ENCODE assay signal across 1 cellular context in the genomic region with DNA sequence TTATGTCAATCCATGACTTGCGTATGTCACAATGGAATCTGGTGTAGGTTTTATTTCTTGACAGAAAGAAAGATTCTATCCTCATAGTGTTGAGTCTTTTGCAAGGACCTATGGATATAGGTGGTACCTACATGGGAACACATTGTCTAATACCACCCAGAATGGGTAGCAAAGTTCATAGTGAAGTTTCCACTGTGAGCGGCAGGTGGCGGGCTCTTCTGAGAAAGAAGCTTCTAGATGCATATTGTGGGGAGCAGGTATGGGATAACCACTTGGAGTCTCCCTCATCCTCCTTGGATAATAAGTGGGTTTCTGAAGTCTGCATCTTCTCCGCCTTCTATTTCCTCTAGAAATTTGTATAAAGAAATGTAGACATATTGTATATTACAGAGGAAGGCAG.
TF ChIP-seq lines count a peak whose summit lies in the region.

No MANE protein-coding gene starts in this region.

TF ChIP-seq in GM23338, 12 proteins besides CTCF, POLR2A, EP300 and RAD21 (continued from another document):
- TF ChIP-seq REST (IDR thresholded peaks at IDR 0.05; ENCODE audit: unreplicated experiment) (no peak), EZH2phosphoT487 (IDR thresholded peaks at IDR 0.05; ENCODE audit: unreplicated experiment) (no peak), JUNB (IDR thresholded peaks at IDR 0.05; ENCODE audit: unreplicated experiment) (no peak), POLR2AphosphoS5 (IDR thresholded peaks at IDR 0.05; ENCODE audit: low read depth) (no peak), ZNF331 (CRISPR knock-in tag; IDR thresholded peaks at IDR 0.05; ENCODE audit: low read depth) (no peak)
- TF ChIP-seq, protein P1, sequence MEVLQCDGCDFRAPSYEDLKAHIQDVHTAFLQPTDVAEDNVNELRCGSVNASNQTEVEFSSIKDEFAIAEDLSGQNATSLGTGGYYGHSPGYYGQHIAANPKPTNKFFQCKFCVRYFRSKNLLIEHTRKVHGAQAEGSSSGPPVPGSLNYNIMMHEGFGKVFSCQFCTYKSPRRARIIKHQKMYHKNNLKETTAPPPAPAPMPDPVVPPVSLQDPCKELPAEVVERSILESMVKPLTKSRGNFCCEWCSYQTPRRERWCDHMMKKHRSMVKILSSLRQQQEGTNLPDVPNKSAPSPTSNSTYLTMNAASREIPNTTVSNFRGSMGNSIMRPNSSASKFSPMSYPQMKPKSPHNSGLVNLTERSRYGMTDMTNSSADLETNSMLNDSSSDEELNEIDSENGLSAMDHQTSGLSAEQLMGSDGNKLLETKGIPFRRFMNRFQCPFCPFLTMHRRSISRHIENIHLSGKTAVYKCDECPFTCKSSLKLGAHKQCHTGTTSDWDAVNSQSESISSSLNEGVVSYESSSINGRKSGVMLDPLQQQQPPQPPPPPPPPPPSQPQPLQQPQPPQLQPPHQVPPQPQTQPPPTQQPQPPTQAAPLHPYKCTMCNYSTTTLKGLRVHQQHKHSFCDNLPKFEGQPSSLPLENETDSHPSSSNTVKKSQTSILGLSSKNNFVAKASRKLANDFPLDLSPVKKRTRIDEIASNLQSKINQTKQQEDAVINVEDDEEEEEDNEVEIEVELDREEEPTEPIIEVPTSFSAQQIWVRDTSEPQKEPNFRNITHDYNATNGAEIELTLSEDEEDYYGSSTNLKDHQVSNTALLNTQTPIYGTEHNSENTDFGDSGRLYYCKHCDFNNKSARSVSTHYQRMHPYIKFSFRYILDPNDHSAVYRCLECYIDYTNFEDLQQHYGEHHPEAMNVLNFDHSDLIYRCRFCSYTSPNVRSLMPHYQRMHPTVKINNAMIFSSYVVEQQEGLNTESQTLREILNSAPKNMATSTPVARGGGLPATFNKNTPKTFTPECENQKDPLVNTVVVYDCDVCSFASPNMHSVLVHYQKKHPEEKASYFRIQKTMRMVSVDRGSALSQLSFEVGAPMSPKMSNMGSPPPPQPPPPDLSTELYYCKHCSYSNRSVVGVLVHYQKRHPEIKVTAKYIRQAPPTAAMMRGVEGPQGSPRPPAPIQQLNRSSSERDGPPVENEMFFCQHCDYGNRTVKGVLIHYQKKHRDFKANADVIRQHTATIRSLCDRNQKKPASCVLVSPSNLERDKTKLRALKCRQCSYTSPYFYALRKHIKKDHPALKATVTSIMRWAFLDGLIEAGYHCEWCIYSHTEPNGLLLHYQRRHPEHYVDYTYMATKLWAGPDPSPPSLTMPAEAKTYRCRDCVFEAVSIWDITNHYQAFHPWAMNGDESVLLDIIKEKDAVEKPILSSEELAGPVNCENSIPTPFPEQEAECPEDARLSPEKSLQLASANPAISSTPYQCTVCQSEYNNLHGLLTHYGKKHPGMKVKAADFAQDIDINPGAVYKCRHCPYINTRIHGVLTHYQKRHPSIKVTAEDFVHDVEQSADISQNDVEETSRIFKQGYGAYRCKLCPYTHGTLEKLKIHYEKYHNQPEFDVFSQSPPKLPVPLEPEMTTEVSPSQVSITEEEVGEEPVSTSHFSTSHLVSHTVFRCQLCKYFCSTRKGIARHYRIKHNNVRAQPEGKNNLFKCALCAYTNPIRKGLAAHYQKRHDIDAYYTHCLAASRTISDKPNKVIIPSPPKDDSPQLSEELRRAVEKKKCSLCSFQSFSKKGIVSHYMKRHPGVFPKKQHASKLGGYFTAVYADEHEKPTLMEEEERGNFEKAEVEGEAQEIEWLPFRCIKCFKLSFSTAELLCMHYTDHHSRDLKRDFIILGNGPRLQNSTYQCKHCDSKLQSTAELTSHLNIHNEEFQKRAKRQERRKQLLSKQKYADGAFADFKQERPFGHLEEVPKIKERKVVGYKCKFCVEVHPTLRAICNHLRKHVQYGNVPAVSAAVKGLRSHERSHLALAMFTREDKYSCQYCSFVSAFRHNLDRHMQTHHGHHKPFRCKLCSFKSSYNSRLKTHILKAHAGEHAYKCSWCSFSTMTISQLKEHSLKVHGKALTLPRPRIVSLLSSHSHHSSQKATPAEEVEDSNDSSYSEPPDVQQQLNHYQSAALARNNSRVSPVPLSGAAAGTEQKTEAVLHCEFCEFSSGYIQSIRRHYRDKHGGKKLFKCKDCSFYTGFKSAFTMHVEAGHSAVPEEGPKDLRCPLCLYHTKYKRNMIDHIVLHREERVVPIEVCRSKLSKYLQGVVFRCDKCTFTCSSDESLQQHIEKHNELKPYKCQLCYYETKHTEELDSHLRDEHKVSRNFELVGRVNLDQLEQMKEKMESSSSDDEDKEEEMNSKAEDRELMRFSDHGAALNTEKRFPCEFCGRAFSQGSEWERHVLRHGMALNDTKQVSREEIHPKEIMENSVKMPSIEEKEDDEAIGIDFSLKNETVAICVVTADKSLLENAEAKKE (CRISPR knock-in tag; IDR thresholded peaks at IDR 0.05) = no peak
TF ChIP-seq in GM23338: peak in this region for 0.
